In the genomic region with DNA sequence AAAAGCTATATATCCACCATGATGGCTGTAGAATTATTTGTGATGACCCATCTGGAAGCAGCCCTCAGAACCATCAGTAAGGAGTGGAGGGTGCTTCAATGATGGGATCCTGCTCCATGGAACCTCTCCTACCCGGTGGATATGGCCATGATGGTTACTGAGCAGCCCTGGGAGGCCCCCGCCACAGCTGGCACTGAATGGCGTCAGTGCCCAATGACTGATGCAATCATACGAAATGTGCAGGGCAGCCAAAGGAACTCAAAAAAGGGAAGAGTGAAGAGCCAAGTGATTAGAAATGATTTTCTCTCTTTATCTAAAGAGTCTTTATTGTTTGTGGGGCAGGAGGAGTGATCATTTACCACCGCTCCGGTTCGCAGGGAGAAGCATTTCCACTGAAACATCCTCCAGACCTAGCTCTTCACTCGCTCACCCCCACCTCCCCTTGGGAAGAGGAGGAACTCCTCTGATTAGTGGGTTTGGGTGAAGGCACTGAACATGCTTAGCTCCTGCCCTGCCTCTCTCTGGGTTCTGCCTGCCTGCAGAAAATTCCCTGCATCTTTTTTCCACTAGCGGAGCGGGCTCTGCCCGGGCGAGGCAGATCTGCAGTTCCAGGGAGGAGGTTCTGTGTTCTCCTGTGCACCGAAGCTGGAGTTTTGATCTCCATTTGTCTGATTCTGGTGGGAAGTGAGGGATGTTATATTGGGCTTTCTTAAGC, we compare ENCODE assay signal across 1 cellular context.
TF ChIP-seq lines count a peak whose summit lies in the region.

No MANE protein-coding gene starts in this region.

TF ChIP-seq in H1, 55 proteins besides CTCF, POLR2A, EP300 and RAD21 (continued from another document):
- TF ChIP-seq, protein P1, sequence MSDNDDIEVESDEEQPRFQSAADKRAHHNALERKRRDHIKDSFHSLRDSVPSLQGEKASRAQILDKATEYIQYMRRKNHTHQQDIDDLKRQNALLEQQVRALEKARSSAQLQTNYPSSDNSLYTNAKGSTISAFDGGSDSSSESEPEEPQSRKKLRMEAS (IDR thresholded peaks at IDR 0.05): no peak
- TF ChIP-seq SP1 (IDR thresholded peaks at IDR 0.05; ENCODE audit: low read depth, low read length) (no peak), SP2 (IDR thresholded peaks at IDR 0.05; ENCODE audit: low read length) (no peak), TAF7 (optimal IDR thresholded peaks at IDR 0.05; ENCODE audit: borderline replicate concordance, low read depth, low read length) (no peak), POLR2AphosphoS5 (IDR thresholded peaks at IDR 0.05; ENCODE audit: low read depth, low read length) (no peak), CREB1 (IDR thresholded peaks at IDR 0.05) (no peak)
